ENCODE assay signal across 17 cellular contexts in the genomic region with DNA sequence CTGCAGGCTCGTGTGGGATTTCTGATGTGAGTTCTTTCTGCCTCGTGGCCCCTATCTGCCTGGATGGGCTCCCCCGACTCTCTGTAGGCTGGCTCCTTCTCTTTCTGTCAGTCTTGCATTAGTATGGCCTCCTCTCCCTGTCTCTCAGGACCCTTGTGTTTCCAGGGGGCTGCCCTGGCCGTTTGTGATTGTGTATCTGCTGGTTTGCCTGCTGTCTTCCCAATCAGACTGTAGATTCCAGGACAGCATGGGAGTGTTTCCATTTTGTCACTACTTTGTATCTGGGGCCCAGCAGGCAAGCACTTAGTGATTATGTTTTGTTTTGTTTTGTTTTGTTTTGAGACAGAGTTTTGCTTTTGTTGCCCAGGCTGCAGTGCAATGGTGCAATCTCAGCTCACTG.
"Had no signal": no experiment of that assay in that cellular context is flagged by ENCODE, and none has a peak within 500 bp of the region (broad histone marks: within the 10 kb centered on the region; RNA-seq: fewer than 3 reads in every experiment).

No MANE protein-coding gene starts in this region.

- H3K36me3 Mint-ChIP-seq: activated naive CD8-positive, alpha-beta T cell had no signal

- H3K27ac Mint-ChIP-seq: activated naive CD8-positive, alpha-beta T cell had no signal

- H3K4me3 Mint-ChIP-seq: activated naive CD8-positive, alpha-beta T cell had no signal

- H3K27me3 Mint-ChIP-seq: activated naive CD8-positive, alpha-beta T cell had no signal

- DNase-seq: activated CD4-positive, alpha-beta T cell treated with anti-CD3 and anti-CD28 coated beads for 1 hour; activated CD8-positive, alpha-beta memory T cell treated with anti-CD3 and anti-CD28 coated beads for 24 hours; activated CD8-positive, alpha-beta memory T cell treated with anti-CD3 and anti-CD28 coated beads, Interleukin-2, amount 50 U/mL, for 48 hours; activated gamma-delta T cell treated with Interleukin-2 at 50 U/mL for 16 hours; amygdala; foreskin melanocyte; glutamatergic neuron; hypothalamus; islet precursor cell; left colon; midbrain; occipital lobe; stimulated activated CD4-positive, alpha-beta T cell treated with anti-CD3 and anti-CD28 coated beads, Interleukin-12 subunit alpha, Interleukin-12 subunit beta, amount 100 ng/mL, for 4 hours; stimulated activated CD4-positive, alpha-beta T cell treated with anti-CD3 and anti-CD28 coated beads, Interleukin-1b, Interleukin-23, amount 100 ng/mL, for 48 hours; stimulated activated CD8-positive, alpha-beta memory T cell treated with anti-CD3 and anti-CD28 coated beads, Interleukin-4, amount 100 ng/mL, for 48 hours; stimulated activated naive CD4-positive, alpha-beta T cell treated with Interleukin-2 at 50 U/mL for 16 hours had no signal
